Comparison of ENCODE assay signal across 8 cellular contexts in genomic region chr13:44141725-44142539, GRCh38.
DNase-seq lines count a peak whose midpoint lies in the region; ATAC-seq, FAIRE-seq and TF ChIP-seq lines count a peak whose summit lies in the region.

No MANE protein-coding gene starts in this region.

- H3K36me3 Mint-ChIP-seq in T-cell: no peaks in the 10 kb centered on the region

- peak; percentile 48 for TF ChIP-seq CTCF in left ventricle myocardium inferior (IDR thresholded peaks at IDR 0.05; ENCODE audit: borderline replicate concordance)
- TF ChIP-seq CTCF in prostate gland (IDR thresholded peaks at IDR 0.05): peak in 2 of 4 experiments; percentile 50 to 52

- H3K9me3 ChIP-seq in left ventricle myocardium inferior (replicated peaks): no peaks in the 10 kb centered on the region
- H3K9me3 ChIP-seq in prostate gland: no peaks in the 10 kb centered on the region

- no peaks in the 10 kb centered on the region for H3K9me3 Mint-ChIP-seq in T-cell

- no peaks in the 10 kb centered on the region for H3K36me3 ChIP-seq in left ventricle myocardium inferior
- H3K36me3 ChIP-seq in prostate gland: no peaks in the 10 kb centered on the region
- H3K36me3 ChIP-seq in urinary bladder (ENCODE audit: insufficient read depth): no peaks in the 10 kb centered on the region

- CTCF ChIA-PET in T-cell (lab: Charles Lee): interaction anchor here (0.6 to 0.7 kb wide), 3 partner anchors 230 to 771 kb away, joined by 3 to 6 read pairs (median 6); no protein-coding TSS in a partner anchor

- 1% methylated on average over 48 of the region's 84 CpGs for WGBS in prostate gland
- under 1% methylated on average over 82 of the region's 84 CpGs for WGBS in urinary bladder

- H3K4me1 Mint-ChIP-seq in T-cell: peaks cover 12 to 24% (median 15%) of the 10 kb centered on the region in 3 donors

- H3K4me3 Mint-ChIP-seq in T-cell: peak overlapping the region; percentile 80 to 92 (median 88)

- H3K27ac Mint-ChIP-seq in T-cell: peak overlapping the region; percentile 88 to 96

- DNase-seq in GM12892 (ENCODE audit: insufficient read length) (peak; percentile 96), NCI-H1417 (lab: John Stamatoyannopoulos, UW) (peak; percentile 87 to 95 (median 93)), T-cell (peak; percentile 58 to 97 (median 81)), amniotic stem cell (lab: John Stamatoyannopoulos, UW) (peak; percentile 79), left ventricle myocardium inferior (peak; percentile 98), prostate gland (ENCODE audit: low spot score) (peak; percentile 96)

- no peaks in the 10 kb centered on the region for H3K27me3 ChIP-seq in left ventricle myocardium inferior (ENCODE audit: low read depth)
- no peaks in the 10 kb centered on the region for H3K27me3 ChIP-seq in prostate gland (replicated peaks; ENCODE audit: insufficient read depth)

- ATAC-seq in HG02763 (IDR thresholded peaks at IDR 0.05; ENCODE audit: unreplicated experiment) (peak; percentile 100), T-cell (replicated peaks in 1 of 4) (peak; percentile 98 to 99 (median 99))

- H3K27me3 Mint-ChIP-seq in T-cell: peaks cover 1 to 7% of the 10 kb centered on the region in 2 donors

- H3K27ac ChIP-seq in left ventricle myocardium inferior (replicated peaks) (peak overlapping the region; percentile 92), prostate gland (peak overlapping the region; percentile 93 to 95), urinary bladder (ENCODE audit: low read depth) (peak overlapping the region; percentile 85)

- peak; percentile 85 for FAIRE-seq in GM12892 (lab: Jason Lieb, UNC)

- POLR2A ChIA-PET in T-cell (lab: Charles Lee): no interaction called here

- intact Hi-C loops in left ventricle myocardium inferior (cut with micrococcal nuclease): no loop called here
- intact Hi-C loops in prostate gland (cut with DNase I): loop anchor here (5.0 kb wide), 1 partner anchor 90 kb away; no protein-coding TSS in a partner anchor

- TF ChIP-seq POLR2A in GM12892 (IDR thresholded peaks at IDR 0.05; ENCODE audit: low read depth, low read length) (peak; percentile 77; the same call in 1 of the 2 replicates), prostate gland (IDR thresholded peaks at IDR 0.05) (peak; percentile 89)

- H3K4me3 ChIP-seq in left ventricle myocardium inferior: peak overlapping the region; percentile 68
- peak overlapping the region; percentile 46 to 47 for H3K4me3 ChIP-seq in prostate gland
- H3K4me3 ChIP-seq in urinary bladder (ENCODE audit: low read depth, low read length): peak overlapping the region; percentile 45

- H3K4me1 ChIP-seq in left ventricle myocardium inferior: peaks cover 18% of the 10 kb centered on the region
- peaks cover 6% of the 10 kb centered on the region for H3K4me1 ChIP-seq in prostate gland (replicated peaks)
- peaks cover 1% of the 10 kb centered on the region for H3K4me1 ChIP-seq in urinary bladder (ENCODE audit: insufficient read depth)

Comparison
In these comparisons a context has a peak if more than half of its experiments do, and no peak if none do; other contexts are left out.
1. Peak in every context shown above with its lines: DNase-seq, ATAC-seq, H3K4me3 ChIP-seq and H3K27ac ChIP-seq.